Comparison of ENCODE assay signal across 8 cellular contexts in the genomic region with DNA sequence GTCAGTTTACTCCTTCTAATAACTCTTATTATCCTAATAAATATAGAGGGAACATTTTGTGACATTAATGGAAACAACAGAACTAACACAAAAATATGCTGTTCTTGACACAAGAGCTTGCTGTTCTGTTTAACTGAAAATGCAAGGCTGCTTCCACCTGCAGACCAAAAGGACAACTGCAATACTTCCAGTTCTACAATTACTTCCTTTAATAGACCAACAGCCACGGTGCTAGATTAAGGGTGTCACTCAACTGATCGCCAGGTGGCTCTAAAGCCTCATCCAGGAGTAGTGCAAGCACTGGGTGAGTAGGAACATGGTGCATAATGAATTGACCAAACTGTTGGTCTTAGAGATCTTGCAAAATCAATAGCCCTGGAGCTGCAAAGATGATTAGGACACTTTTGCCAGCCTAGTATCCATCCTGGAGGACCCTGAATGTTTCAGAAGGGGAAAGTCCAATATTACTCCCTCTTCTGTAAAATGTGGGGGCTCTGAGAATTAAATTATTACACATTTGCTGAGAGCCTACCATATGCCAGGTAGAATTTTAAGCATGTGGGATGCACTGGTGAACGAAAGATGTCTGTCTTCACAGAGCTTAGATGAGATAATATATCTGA. TPM values are rescaled to one million over a fixed set of nuclear protein-coding genes. Genes with fewer than 3 reads are reported as not detected.
DNase-seq lines count a peak whose midpoint lies in the region; ATAC-seq lines count a peak whose summit lies in the region.

No MANE protein-coding gene starts in this region.

- intact Hi-C loops in activated CD4-positive, alpha-beta T cell treated with anti-CD3 and anti-CD28 coated beads, Interleukin-2, amount 10 ng/mL, durations not matched to agents 24 days and 14 days (cut with micrococcal nuclease), result no loop called here

- H3K27me3 ChIP-seq in GM23248 (replicated peaks; ENCODE audit: insufficient read depth), result no peaks in the 10 kb centered on the region

- H3K4me3 ChIP-seq in GM23248, result no peak overlapping the region

- peaks cover 45% of the 10 kb centered on the region for H3K4me1 ChIP-seq in GM23248 (ENCODE audit: insufficient read depth)

- no peak overlapping the region for H3K4me2 ChIP-seq in GM23248 (ENCODE audit: unreplicated experiment)

- 75 to 86% methylated on average over 3 of the region's 3 CpGs for WGBS in GM23248 (ENCODE audit: low coverage in 1 of 2, low lambda C conversion rate in 2 of 2, missing lambda C conversion rate in 2 of 2), 2 experiments

- H3K27me3 Mint-ChIP-seq in activated CD4-positive, alpha-beta T cell treated with anti-CD3 and anti-CD28 coated beads, Interleukin-2, amount 10 ng/mL, durations not matched to agents 24 days and 14 days, result no peaks in the 10 kb centered on the region
- H3K27me3 Mint-ChIP-seq in stimulated activated naive B cell treated with anti-CD40 and anti-IgM and Interleukin-4, amounts not matched to agents 10 μg/mL and 1 μg/mL and 100 μg/mL, for 72 hours, result no peaks in the 10 kb centered on the region

- peak; percentile 75 to 78 for ATAC-seq in stimulated activated naive B cell treated with anti-CD40 and anti-IgM and Interleukin-4, amounts not matched to agents 10 μg/mL and 1 μg/mL and 100 μg/mL, for 72 hours (replicated peaks)

- H3K9me2 ChIP-seq in GM23248 (ENCODE audit: insufficient read depth), result no peaks in the 10 kb centered on the region

- H3K4me1 Mint-ChIP-seq in activated CD4-positive, alpha-beta T cell treated with anti-CD3 and anti-CD28 coated beads, Interleukin-2, amount 10 ng/mL, durations not matched to agents 24 days and 14 days, result peaks cover 5% of the 10 kb centered on the region
- H3K4me1 Mint-ChIP-seq in stimulated activated naive B cell treated with anti-CD40 and anti-IgM and Interleukin-4, amounts not matched to agents 10 μg/mL and 1 μg/mL and 100 μg/mL, for 72 hours, result no peaks in the 10 kb centered on the region

- no peak overlapping the region for H3K27ac ChIP-seq in GM23248

- no peak overlapping the region for H3K27ac Mint-ChIP-seq in activated CD4-positive, alpha-beta T cell treated with anti-CD3 and anti-CD28 coated beads, Interleukin-2, amount 10 ng/mL, durations not matched to agents 24 days and 14 days
- H3K27ac Mint-ChIP-seq in stimulated activated naive B cell treated with anti-CD40 and anti-IgM and Interleukin-4, amounts not matched to agents 10 μg/mL and 1 μg/mL and 100 μg/mL, for 72 hours, result no peak overlapping the region

- no peak overlapping the region for H3K9ac ChIP-seq in GM23248

- in situ Hi-C loops in GM23248 (cut with MboI) (no loop called here), KBM-7 (cut with MboI; ENCODE audit: low pct_unique_long_range_greater_than_20kb, low sequenced_read_pairs) (no loop called here)

- H3F3A ChIP-seq in GM23248 (ENCODE audit: insufficient read depth), result peaks cover 50% of the 10 kb centered on the region

- H3K9me3 ChIP-seq in GM23248 (ENCODE audit: low read depth), result no peaks in the 10 kb centered on the region

- H3K4me3 Mint-ChIP-seq in activated CD4-positive, alpha-beta T cell treated with anti-CD3 and anti-CD28 coated beads, Interleukin-2, amount 10 ng/mL, durations not matched to agents 24 days and 14 days, result no peak overlapping the region
- no peak overlapping the region for H3K4me3 Mint-ChIP-seq in stimulated activated naive B cell treated with anti-CD40 and anti-IgM and Interleukin-4, amounts not matched to agents 10 μg/mL and 1 μg/mL and 100 μg/mL, for 72 hours

- no peak overlapping the region for H2AFZ ChIP-seq in GM23248

- no peaks in the 10 kb centered on the region for H3K36me3 Mint-ChIP-seq in activated CD4-positive, alpha-beta T cell treated with anti-CD3 and anti-CD28 coated beads, Interleukin-2, amount 10 ng/mL, durations not matched to agents 24 days and 14 days (ENCODE audit: low read depth)
- H3K36me3 Mint-ChIP-seq in stimulated activated naive B cell treated with anti-CD40 and anti-IgM and Interleukin-4, amounts not matched to agents 10 μg/mL and 1 μg/mL and 100 μg/mL, for 72 hours, result no peaks in the 10 kb centered on the region

- no peaks in the 10 kb centered on the region for H3K36me3 ChIP-seq in GM23248 (ENCODE audit: low read depth)

- DNase-seq in activated CD4-positive, alpha-beta T cell treated with anti-CD3 and anti-CD28 coated beads, Interleukin-2, amount 10 ng/mL, durations not matched to agents 24 days and 14 days, result peak; percentile 56
- DNase-seq in activated CD4-positive, alpha-beta T cell treated with anti-CD3 and anti-CD28 coated beads, Interleukin-2, amount 50 U/mL, for 4 hours, result no peak
- DNase-seq in GM23248 (peak; percentile 51), KBM-7 (peak; percentile 65), SKM-1 treated with dmso at 0.1 percent for 144 hours (lab: John Stamatoyannopoulos, UW; ENCODE audit: unreplicated experiment) (peak; percentile 55), glomerular visceral epithelial cell (ENCODE audit: extremely low spot score) (peak; percentile 78), DMS79 (lab: John Stamatoyannopoulos, UW) (no peak)
- DNase-seq in stimulated activated naive B cell treated with anti-CD40 and anti-IgM and Interleukin-4, amounts not matched to agents 10 μg/mL and 1 μg/mL and 100 μg/mL, for 72 hours, result no peak

- H3K9me3 Mint-ChIP-seq in activated CD4-positive, alpha-beta T cell treated with anti-CD3 and anti-CD28 coated beads, Interleukin-2, amount 10 ng/mL, durations not matched to agents 24 days and 14 days, result no peaks in the 10 kb centered on the region
- no peaks in the 10 kb centered on the region for H3K9me3 Mint-ChIP-seq in stimulated activated naive B cell treated with anti-CD40 and anti-IgM and Interleukin-4, amounts not matched to agents 10 μg/mL and 1 μg/mL and 100 μg/mL, for 72 hours

- no peaks in the 10 kb centered on the region for H4K20me1 ChIP-seq in GM23248 (ENCODE audit: insufficient read depth)

- H3K79me2 ChIP-seq in GM23248 (ENCODE audit: insufficient read depth), result no peaks in the 10 kb centered on the region

RNA-seq across cellular contexts. Expression of gene CLDN16, which starts 3.6 kb away (rescaled TPM):
- not detected in 2 replicates for total RNA-seq in activated CD4-positive, alpha-beta T cell treated with anti-CD3 and anti-CD28 coated beads, Interleukin-2, amount 10 ng/mL, durations not matched to agents 24 days and 14 days
- 0.11 TPM in 1 of 2 replicates, not detected in the other for total RNA-seq in GM23248 (2014; rRNA removed; shearing (Covaris generic))
- not detected in 2 replicates for polyA plus RNA-seq in GM23248 (2016; fragmentation: Nextera tagmentation; extraction: Ambion mirVana)

Comparison
In these comparisons a context has a peak if more than half of its experiments do, and no peak if none do; other contexts are left out.
1. DNase-seq: peak in activated CD4-positive, alpha-beta T cell treated with anti-CD3 and anti-CD28 coated beads, Interleukin-2, amount 10 ng/mL, durations not matched to agents 24 days and 14 days (single experiment), GM23248 (single experiment), KBM-7 (single experiment), SKM-1 treated with dmso at 0.1 percent for 144 hours (single experiment) and glomerular visceral epithelial cell (single experiment); none in activated CD4-positive, alpha-beta T cell treated with anti-CD3 and anti-CD28 coated beads, Interleukin-2, amount 50 U/mL, for 4 hours (0 of 2), stimulated activated naive B cell treated with anti-CD40 and anti-IgM and Interleukin-4, amounts not matched to agents 10 μg/mL and 1 μg/mL and 100 μg/mL, for 72 hours (single experiment) and DMS79 (single experiment).